Comparison of ENCODE assay signal across 22 cellular contexts in the genomic region with DNA sequence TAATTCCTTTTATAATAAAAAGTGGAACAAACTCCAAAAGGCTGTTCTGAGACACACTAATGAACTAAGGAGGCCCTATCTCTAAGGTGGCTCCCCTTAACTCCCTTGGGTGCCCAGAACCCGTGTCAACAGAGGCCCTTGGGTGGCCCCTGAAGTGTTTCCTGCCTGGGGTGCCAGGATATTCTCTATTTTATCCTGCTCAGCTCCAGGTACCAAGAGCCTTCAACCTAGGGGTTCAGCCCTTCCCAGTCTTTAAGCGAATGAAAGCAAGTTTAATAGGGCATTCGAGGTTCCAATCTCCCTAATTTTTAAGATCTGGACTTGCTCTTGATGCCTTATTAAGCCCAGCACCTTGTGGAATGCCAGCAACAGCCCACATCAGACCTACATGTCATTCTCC.
"Had no signal": no experiment of that assay in that cellular context is flagged by ENCODE, and none has a peak within 500 bp of the region (broad histone marks: within the 10 kb centered on the region; RNA-seq: fewer than 3 reads in every experiment).

No MANE protein-coding gene starts in this region.

- ATAC-seq: effector memory CD8-positive, alpha-beta T cell; esophagus mucosa; foreskin keratinocyte; gastrocnemius medialis; gastroesophageal sphincter; heart left ventricle had no signal

- H3K36me3 ChIP-seq: colonic mucosa, esophagus squamous epithelium, gastrocnemius medialis, gastroesophageal sphincter, heart left ventricle had no signal

- H3K27ac ChIP-seq: colonic mucosa, coronary artery, dorsolateral prefrontal cortex, epithelial cell of prostate, esophagus squamous epithelium, foreskin keratinocyte, gastrocnemius medialis, gastroesophageal sphincter, heart left ventricle had no signal

- H3K27me3 ChIP-seq: colonic mucosa, esophagus squamous epithelium, foreskin keratinocyte, gastrocnemius medialis, gastroesophageal sphincter, heart left ventricle had no signal

- H3K4me1 ChIP-seq: colonic mucosa, esophagus squamous epithelium, foreskin keratinocyte, gastrocnemius medialis, gastroesophageal sphincter, heart left ventricle had no signal

- H3K4me3 ChIP-seq: colonic mucosa, coronary artery, dorsolateral prefrontal cortex, esophagus squamous epithelium, gastrocnemius medialis, gastroesophageal sphincter, heart left ventricle had no signal

- H3K9me3 ChIP-seq: colonic mucosa, esophagus squamous epithelium, gastroesophageal sphincter had no signal

- DNase-seq: colonic mucosa; cortex of kidney; dermis blood vessel endothelial cell; dorsolateral prefrontal cortex; effector CD4-positive, alpha-beta T cell; effector CD8-positive, alpha-beta T cell; effector memory CD4-positive, alpha-beta T cell; effector memory CD8-positive, alpha-beta T cell; endodermal cell; erythroblast; esophagus squamous epithelium; foreskin fibroblast; foreskin keratinocyte; foreskin melanocyte; gastrocnemius medialis; glutamatergic neuron; head of caudate nucleus; heart left ventricle had no signal
